ENCODE assay signal across 1 cellular context in genomic region chr17:3511841-3512511, GRCh38.
TF ChIP-seq lines count a peak whose summit lies in the region.

No MANE protein-coding gene starts in this region.

TF ChIP-seq in GM23338, 12 proteins besides CTCF, POLR2A, EP300 and RAD21:
- no peak for TF ChIP-seq NANOG (IDR thresholded peaks at IDR 0.05; ENCODE audit: borderline replicate concordance)
